Comparison of ENCODE assay signal across 1 cellular context in genomic region chr1:212225416-212225815, GRCh38.
TF ChIP-seq lines count a peak whose summit lies in the region.

No MANE protein-coding gene starts in this region.

TF ChIP-seq in H1, 55 proteins besides CTCF, POLR2A, EP300 and RAD21 (continued from another document):
- TF ChIP-seq CHD7 (IDR thresholded peaks at IDR 0.05; ENCODE audit: insufficient replicate concordance, low read length), result no peak
- TF ChIP-seq SP2 (IDR thresholded peaks at IDR 0.05; ENCODE audit: low read length), result no peak
- TF ChIP-seq SIX5 (IDR thresholded peaks at IDR 0.05; ENCODE audit: low read depth, low read length), result no peak
- no peak for TF ChIP-seq CHD2 (IDR thresholded peaks at IDR 0.05; ENCODE audit: low read length)
- no peak for TF ChIP-seq HDAC2 (IDR thresholded peaks at IDR 0.05; ENCODE audit: borderline replicate concordance in 1 of 2, low read depth in 2 of 2, low read length in 2 of 2)
- no peak for TF ChIP-seq SP1 (IDR thresholded peaks at IDR 0.05; ENCODE audit: low read depth, low read length)
- TF ChIP-seq CREB1 (IDR thresholded peaks at IDR 0.05), result no peak
- no peak for TF ChIP-seq PHF8 (conservative IDR thresholded peaks at IDR 0.05; ENCODE audit: low read depth, low read length)
- no peak for TF ChIP-seq ZNF274 (IDR thresholded peaks at IDR 0.05; ENCODE audit: borderline replicate concordance, extremely low read depth, low read length)
- no peak for TF ChIP-seq TCF12 (IDR thresholded peaks at IDR 0.05; ENCODE audit: low read depth, low read length)
